22 cellular contexts compared by ENCODE assay signal in the genomic region with DNA sequence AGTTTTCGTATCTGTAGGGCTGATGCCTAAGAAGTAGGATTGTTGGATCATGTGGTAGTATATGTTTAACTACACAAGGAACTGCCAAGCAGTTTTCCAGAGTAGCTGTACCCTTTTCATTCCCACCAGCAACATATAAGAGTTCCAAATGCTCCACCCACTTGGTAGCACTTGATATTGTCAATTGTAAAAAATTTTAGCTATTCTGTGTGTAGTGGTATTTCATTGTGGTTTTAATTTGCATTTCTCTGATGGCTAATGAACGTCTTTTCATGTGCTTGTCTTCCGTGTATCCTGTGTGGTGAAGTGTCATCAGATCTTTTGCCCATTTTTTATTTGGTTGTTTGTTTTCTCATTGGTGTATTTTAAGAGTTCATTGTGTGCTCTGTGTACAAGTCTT.
DNase-seq lines count a peak whose midpoint lies in the region; ATAC-seq and TF ChIP-seq lines count a peak whose summit lies in the region.
"Had no signal": no experiment of that assay in that cellular context is flagged by ENCODE, and none has a peak within 500 bp of the region (broad histone marks: within the 10 kb centered on the region; RNA-seq: fewer than 3 reads in every experiment).

No MANE protein-coding gene starts in this region.

- no peak for ATAC-seq in HG02885 (IDR thresholded peaks at IDR 0.05; ENCODE audit: poor library complexity, unreplicated experiment)
- ATAC-seq: activated naive CD8-positive, alpha-beta T cell treated with anti-CD3 and anti-CD28 coated beads, Interleukin-2, amount 50 U/mL, for 24 hours; activated T-cell treated with anti-CD3 and anti-CD28 coated beads, Interleukin-2, amount 50 U/mL, for 72 hours; foreskin keratinocyte; left lung; Panc1; stimulated activated effector memory CD8-positive, alpha-beta T cell treated with anti-CD3 and anti-CD28 coated beads, Interleukin-12 subunit alpha, Interleukin-12 subunit beta, amount 100 ng/mL, for 72 hours; T-cell had no signal

- DNase-seq in NCI-H748 (lab: John Stamatoyannopoulos, UW; ENCODE audit: unreplicated experiment) (peak; percentile 49), NCI-H748 treated with DMSO at 0.1 percent for 48 hours (lab: John Stamatoyannopoulos, UW) (no peak), NCI-H774 (lab: John Stamatoyannopoulos, UW) (peak; percentile 54), right atrium auricular region (ENCODE audit: low spot score) (no peak), mucosa of gallbladder (ENCODE audit: low spot score) (no peak), NCI-H1048 (lab: John Stamatoyannopoulos, UW) (no peak)
- DNase-seq in central memory CD4-positive, alpha-beta T cell, result peak; percentile 0
- DNase-seq: activated CD4-positive, alpha-beta memory T cell treated with anti-CD3 and anti-CD28 coated beads, Interleukin-2, amount 10 ng/mL, durations not matched to agents 7 days and 5 days; activated naive CD8-positive, alpha-beta T cell treated with anti-CD3 and anti-CD28 coated beads, Interleukin-2, amount 50 U/mL, for 24 hours; activated T-cell treated with anti-CD3 and anti-CD28 coated beads, Interleukin-2, amount 50 U/mL, for 72 hours; GOT3; left lung; NCI-H526; posterior cingulate gyrus; spleen; T-cell; WERI-Rb-1 had no signal

- no peaks in the 10 kb centered on the region for H3K36me3 ChIP-seq in right atrium auricular region
- H3K36me3 ChIP-seq: left lung, MG63, spleen, WERI-Rb-1 had no signal

- no peaks in the 10 kb centered on the region for H3K27me3 ChIP-seq in right atrium auricular region
- H3K27me3 ChIP-seq: foreskin keratinocyte, left lung, MG63, spleen had no signal

- no peak overlapping the region for H3K27ac ChIP-seq in right atrium auricular region
- H3K27ac ChIP-seq: foreskin keratinocyte, left lung, spleen, WERI-Rb-1 had no signal

- no peak for TF ChIP-seq CTCF in right atrium auricular region (IDR thresholded peaks at IDR 0.05)

- no peaks in the 10 kb centered on the region for H3K9me3 ChIP-seq in right atrium auricular region
- H3K9me3 ChIP-seq: left lung, spleen had no signal

- no peak overlapping the region for H3K4me3 ChIP-seq in right atrium auricular region
- H3K4me3 ChIP-seq: left lung, MG63, spleen had no signal

- peaks cover 0 to 10% of the 10 kb centered on the region in 2 donors for H3K4me1 ChIP-seq in right atrium auricular region
- H3K4me1 ChIP-seq: spleen had no signal

Comparison
In these comparisons a context has a peak if more than half of its experiments do, and no peak if none do; other contexts are left out.
1. DNase-seq: peak in NCI-H748 (single experiment), NCI-H774 (single experiment) and central memory CD4-positive, alpha-beta T cell (single experiment); none in NCI-H748 treated with DMSO at 0.1 percent for 48 hours (single experiment), right atrium auricular region (single experiment), mucosa of gallbladder (single experiment) and NCI-H1048 (single experiment).